27 cellular contexts compared by ENCODE assay signal in the genomic region with DNA sequence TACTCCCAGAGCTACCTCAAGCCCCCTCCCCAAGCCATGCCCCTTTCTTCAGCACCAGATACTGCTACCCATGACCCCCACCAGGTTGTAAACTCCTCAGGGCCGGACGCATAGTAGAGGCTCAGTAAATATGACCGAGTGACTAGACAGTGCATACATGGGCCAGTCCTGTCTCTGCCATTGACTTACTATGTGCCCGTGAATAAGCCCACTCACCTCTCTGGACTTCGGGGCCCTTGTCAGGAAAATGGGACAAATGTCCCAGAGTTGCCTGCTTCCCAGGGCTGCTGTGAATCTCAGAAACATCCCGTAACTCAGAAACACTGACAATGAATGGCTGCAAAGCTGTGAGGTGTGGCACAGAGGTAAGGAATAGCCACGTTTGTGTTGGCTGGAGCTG. TPM values are rescaled to one million over a fixed set of nuclear protein-coding genes. Genes with fewer than 3 reads are reported as not detected.
DNase-seq lines count a peak whose midpoint lies in the region; ATAC-seq and TF ChIP-seq lines count a peak whose summit lies in the region.
"Had no signal": no experiment of that assay in that cellular context is flagged by ENCODE, and none has a peak within 500 bp of the region (broad histone marks: within the 10 kb centered on the region; RNA-seq: fewer than 3 reads in every experiment).

No MANE protein-coding gene starts in this region.

- H3F3A ChIP-seq in SK-N-SH (replicated peaks; ENCODE audit: insufficient read depth): no peaks in the 10 kb centered on the region

- WGBS in SK-N-SH (ENCODE audit: low lambda C conversion rate): 45% methylated on average over 6 of the region's 7 CpGs
- 95 to 96% methylated on average over 7 of the region's 7 CpGs for WGBS in testis, 2 donors

- no peak for TF ChIP-seq EP300 in SK-N-SH (IDR thresholded peaks at IDR 0.05; ENCODE audit: borderline replicate concordance in 1 of 2, low read depth in 1 of 2, low read length in 1 of 2)

- no peak overlapping the region for H3K4me2 ChIP-seq in SK-N-SH

- intact Hi-C loops in testis (cut with DNase I; ENCODE audit: low total_unique reads) (no loop called here), upper lobe of right lung (cut with DNase I) (loop anchor here (10.0 kb wide), 1 partner anchor 96 kb away; a partner anchor contains a TSS), mucosa of descending colon (cut with DNase I, micrococcal nuclease) (no loop called here)

- H3K4me1 ChIP-seq in SK-N-SH (ENCODE audit: control insufficient read depth in 1 of 2, insufficient read depth in 2 of 2, low read depth in 1 of 2, low read length in 1 of 2) (peaks cover 0 to 6% of the 10 kb centered on the region in 2 experiments; a peak in 1 of 4 replicates), testis (no peaks in the 10 kb centered on the region), upper lobe of right lung (no peaks in the 10 kb centered on the region), mucosa of descending colon (ENCODE audit: low read depth) (no peaks in the 10 kb centered on the region)
- H3K4me1 ChIP-seq: Peyer's patch had no signal

- no peak overlapping the region for H3K9ac ChIP-seq in SK-N-SH

- H4K20me1 ChIP-seq in SK-N-SH (ENCODE audit: insufficient read depth): no peaks in the 10 kb centered on the region

- H3K27ac ChIP-seq in SK-N-SH (ENCODE audit: low read depth in 2 of 2, low read length in 1 of 2): no peak overlapping the region
- H3K27ac ChIP-seq in testis: no peak overlapping the region
- no peak overlapping the region for H3K27ac ChIP-seq in upper lobe of right lung
- H3K27ac ChIP-seq: 22Rv1, Peyer's patch had no signal

- DNase-seq in SK-N-SH (peak; percentile 12), 8988T (peak; percentile 12), left lobe of liver (ENCODE audit: low spot score) (peak; percentile 16), testis (peak; percentile 6), upper lobe of right lung (no peak), mucosa of descending colon (no peak)
- DNase-seq: ACHN, Calu3, DMS79 treated with DMSO at 0.1 percent for 48 hours, IMR-90, KG1, MM.1S, NCI-H1048, NCI-H1417 treated with DMSO at 0.1 percent for 48 hours, NCI-H1694 treated with DMSO at 0.1 percent for 48 hours, NCI-H2081, NCI-H2171, NCI-H226, NCI-H510A, NCI-H69, OCI-M1, SIG-M5 had no signal

- POLR2A ChIA-PET in SK-N-SH (lab: Yijun Ruan, JAX): interaction anchor here (0.6 kb wide), 1 partner anchor 295 kb away, joined by 3 read pairs; a partner anchor contains a TSS

- H3K4me3 ChIP-seq in SK-N-SH (ENCODE audit: low read depth in 2 of 2, low read length in 1 of 2) (no peak overlapping the region), testis (no peak overlapping the region), upper lobe of right lung (no peak overlapping the region), mucosa of descending colon (no peak overlapping the region)
- H3K4me3 ChIP-seq: Peyer's patch had no signal

- H3K36me3 ChIP-seq in SK-N-SH (replicated peaks in 1 of 2; ENCODE audit: control insufficient read depth in 1 of 2, insufficient read depth in 2 of 2, low read length in 1 of 2): no peaks in the 10 kb centered on the region
- H3K36me3 ChIP-seq in testis (ENCODE audit: low read depth, missing control alignments): no peaks in the 10 kb centered on the region
- no peaks in the 10 kb centered on the region for H3K36me3 ChIP-seq in upper lobe of right lung
- no peaks in the 10 kb centered on the region for H3K36me3 ChIP-seq in mucosa of descending colon (ENCODE audit: low read depth)
- H3K36me3 ChIP-seq: Peyer's patch had no signal

- H3K27me3 ChIP-seq in SK-N-SH (ENCODE audit: insufficient read depth) (no peaks in the 10 kb centered on the region), testis (no peaks in the 10 kb centered on the region), upper lobe of right lung (no peaks in the 10 kb centered on the region)
- H3K27me3 ChIP-seq: Peyer's patch had no signal

- CTCF ChIA-PET in SK-N-SH (lab: Yijun Ruan, JAX): interaction anchor here (3.9 kb wide), 1 partner anchor 10 kb away, joined by 19 read pairs; no protein-coding TSS in a partner anchor

- no peak for TF ChIP-seq POLR2A in testis (IDR thresholded peaks at IDR 0.05)

- no peak for ATAC-seq in SK-N-SH treated with all-trans-retinoic acid at 6 μM for 48 hours
- ATAC-seq in left lobe of liver: no peak
- no peak for ATAC-seq in upper lobe of right lung
- ATAC-seq in mucosa of descending colon: no peak
- no peak for ATAC-seq in GM21737 (IDR thresholded peaks at IDR 0.05; ENCODE audit: unreplicated experiment)

- no peak overlapping the region for H2AFZ ChIP-seq in SK-N-SH (ENCODE audit: low read depth)

- H3K9me3 ChIP-seq in SK-N-SH: no peaks in the 10 kb centered on the region
- no peaks in the 10 kb centered on the region for H3K9me3 ChIP-seq in testis
- no peaks in the 10 kb centered on the region for H3K9me3 ChIP-seq in upper lobe of right lung
- H3K9me3 ChIP-seq in mucosa of descending colon: no peaks in the 10 kb centered on the region
- H3K9me3 ChIP-seq: Peyer's patch had no signal

- H3K79me2 ChIP-seq in SK-N-SH (ENCODE audit: insufficient read depth): no peaks in the 10 kb centered on the region

- H3K9me2 ChIP-seq in SK-N-SH: no peaks in the 10 kb centered on the region

- no peak for TF ChIP-seq RAD21 in SK-N-SH (IDR thresholded peaks at IDR 0.05; ENCODE audit: low read length)

- no peak for TF ChIP-seq CTCF in SK-N-SH (IDR thresholded peaks at IDR 0.05)
- no peak for TF ChIP-seq CTCF in testis (IDR thresholded peaks at IDR 0.05)
- TF ChIP-seq CTCF in upper lobe of right lung (IDR thresholded peaks at IDR 0.05): no peak
- TF ChIP-seq CTCF in mucosa of descending colon (IDR thresholded peaks at IDR 0.05): no peak

TF ChIP-seq in SK-N-SH, 30 proteins besides CTCF, POLR2A, EP300 and RAD21 (continues in another document):
- TF ChIP-seq FOXM1 (IDR thresholded peaks at IDR 0.05; ENCODE audit: low read depth) (no peak), NFIC (IDR thresholded peaks at IDR 0.05; ENCODE audit: borderline replicate concordance) (no peak), TCF12 (IDR thresholded peaks at IDR 0.05) (no peak), FOSL2 (IDR thresholded peaks at IDR 0.05; ENCODE audit: borderline replicate concordance, low read depth) (no peak), RFX5 (IDR thresholded peaks at IDR 0.05; ENCODE audit: low read length) (no peak), RXRA (IDR thresholded peaks at IDR 0.05; ENCODE audit: borderline replicate concordance, low read depth) (no peak)
- TF ChIP-seq, protein P1, sequence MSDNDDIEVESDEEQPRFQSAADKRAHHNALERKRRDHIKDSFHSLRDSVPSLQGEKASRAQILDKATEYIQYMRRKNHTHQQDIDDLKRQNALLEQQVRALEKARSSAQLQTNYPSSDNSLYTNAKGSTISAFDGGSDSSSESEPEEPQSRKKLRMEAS (IDR thresholded peaks at IDR 0.05; ENCODE audit: low read depth): no peak
- TF ChIP-seq, protein P2, sequence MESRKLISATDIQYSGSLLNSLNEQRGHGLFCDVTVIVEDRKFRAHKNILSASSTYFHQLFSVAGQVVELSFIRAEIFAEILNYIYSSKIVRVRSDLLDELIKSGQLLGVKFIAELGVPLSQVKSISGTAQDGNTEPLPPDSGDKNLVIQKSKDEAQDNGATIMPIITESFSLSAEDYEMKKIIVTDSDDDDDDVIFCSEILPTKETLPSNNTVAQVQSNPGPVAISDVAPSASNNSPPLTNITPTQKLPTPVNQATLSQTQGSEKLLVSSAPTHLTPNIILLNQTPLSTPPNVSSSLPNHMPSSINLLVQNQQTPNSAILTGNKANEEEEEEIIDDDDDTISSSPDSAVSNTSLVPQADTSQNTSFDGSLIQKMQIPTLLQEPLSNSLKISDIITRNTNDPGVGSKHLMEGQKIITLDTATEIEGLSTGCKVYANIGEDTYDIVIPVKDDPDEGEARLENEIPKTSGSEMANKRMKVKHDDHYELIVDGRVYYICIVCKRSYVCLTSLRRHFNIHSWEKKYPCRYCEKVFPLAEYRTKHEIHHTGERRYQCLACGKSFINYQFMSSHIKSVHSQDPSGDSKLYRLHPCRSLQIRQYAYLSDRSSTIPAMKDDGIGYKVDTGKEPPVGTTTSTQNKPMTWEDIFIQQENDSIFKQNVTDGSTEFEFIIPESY (IDR thresholded peaks at IDR 0.05; ENCODE audit: borderline replicate concordance, low read depth): no peak

TF ChIP-seq in SK-N-SH treated with all-trans-retinoic acid at 6 μM for 48 hours, 23 proteins besides CTCF, POLR2A, EP300 and RAD21:
- TF ChIP-seq TCF4 (CRISPR knock-in tag; IDR thresholded peaks at IDR 0.05; ENCODE audit: borderline replicate concordance) (no peak), BACH2 (CRISPR knock-in tag; IDR thresholded peaks at IDR 0.05; ENCODE audit: borderline replicate concordance) (no peak), CSDC2 (CRISPR knock-in tag; IDR thresholded peaks at IDR 0.05) (no peak)
- TF ChIP-seq, protein P3, sequence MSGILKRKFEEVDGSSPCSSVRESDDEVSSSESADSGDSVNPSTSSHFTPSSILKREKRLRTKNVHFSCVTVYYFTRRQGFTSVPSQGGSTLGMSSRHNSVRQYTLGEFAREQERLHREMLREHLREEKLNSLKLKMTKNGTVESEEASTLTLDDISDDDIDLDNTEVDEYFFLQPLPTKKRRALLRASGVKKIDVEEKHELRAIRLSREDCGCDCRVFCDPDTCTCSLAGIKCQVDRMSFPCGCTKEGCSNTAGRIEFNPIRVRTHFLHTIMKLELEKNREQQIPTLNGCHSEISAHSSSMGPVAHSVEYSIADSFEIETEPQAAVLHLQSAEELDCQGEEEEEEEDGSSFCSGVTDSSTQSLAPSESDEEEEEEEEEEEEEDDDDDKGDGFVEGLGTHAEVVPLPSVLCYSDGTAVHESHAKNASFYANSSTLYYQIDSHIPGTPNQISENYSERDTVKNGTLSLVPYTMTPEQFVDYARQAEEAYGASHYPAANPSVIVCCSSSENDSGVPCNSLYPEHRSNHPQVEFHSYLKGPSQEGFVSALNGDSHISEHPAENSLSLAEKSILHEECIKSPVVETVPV (CRISPR knock-in tag; IDR thresholded peaks at IDR 0.05): no peak
- TF ChIP-seq, protein P4, sequence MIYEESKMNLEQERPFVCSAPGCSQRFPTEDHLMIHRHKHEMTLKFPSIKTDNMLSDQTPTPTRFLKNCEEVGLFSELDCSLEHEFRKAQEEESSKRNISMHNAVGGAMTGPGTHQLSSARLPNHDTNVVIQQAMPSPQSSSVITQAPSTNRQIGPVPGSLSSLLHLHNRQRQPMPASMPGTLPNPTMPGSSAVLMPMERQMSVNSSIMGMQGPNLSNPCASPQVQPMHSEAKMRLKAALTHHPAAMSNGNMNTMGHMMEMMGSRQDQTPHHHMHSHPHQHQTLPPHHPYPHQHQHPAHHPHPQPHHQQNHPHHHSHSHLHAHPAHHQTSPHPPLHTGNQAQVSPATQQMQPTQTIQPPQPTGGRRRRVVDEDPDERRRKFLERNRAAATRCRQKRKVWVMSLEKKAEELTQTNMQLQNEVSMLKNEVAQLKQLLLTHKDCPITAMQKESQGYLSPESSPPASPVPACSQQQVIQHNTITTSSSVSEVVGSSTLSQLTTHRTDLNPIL (CRISPR knock-in tag; IDR thresholded peaks at IDR 0.05; ENCODE audit: low read depth): no peak

RNA-seq across cellular contexts. Expression of a gene that starts 48.2 kb away (rescaled TPM):
- polyA plus RNA-seq in SK-N-SH (2012; rRNA removed) (not detected in 2 replicates), testis (ENCODE audit: insufficient read depth, low read depth, low replicate concordance) (15.6 TPM)
- 0.01 TPM in 1 of 2 replicates, not detected in the other for polyA plus RNA-seq in SK-N-SH (2012; cell fraction: cytosol; rRNA removed)
- not detected in 2 replicates for polyA plus RNA-seq in SK-N-SH (2012; cell fraction: nucleus; rRNA removed)
- total RNA-seq in left lobe of liver (4.2 TPM), testis (10 to 100 TPM; 14.4 to 17.8 TPM), upper lobe of right lung (84.2 TPM), mucosa of descending colon (10 to 100 TPM in 1 of 3 donors, 1 to 10 TPM in 2; 6.1 to 15.1 (median 9.2) TPM)
- total RNA-seq: Calu3, IMR-90 had no signal
- polyA plus RNA-seq: BJ, IMR-90 had no signal

Comparison
In these comparisons a context has a peak if more than half of its experiments do, and no peak if none do; other contexts are left out.
1. DNase-seq: peak in SK-N-SH (single experiment), 8988T (single experiment), left lobe of liver (single experiment) and testis (single experiment); none in upper lobe of right lung (single experiment) and mucosa of descending colon (0 of 3).